In genomic region chr19:49766938-49767315, GRCh38 we compare ENCODE assay signal across 8 cellular contexts. TPM values are rescaled to one million over a fixed set of nuclear protein-coding genes. Genes with fewer than 3 reads are reported as not detected.
DNase-seq lines count a peak whose midpoint lies in the region; ATAC-seq and TF ChIP-seq lines count a peak whose summit lies in the region.

Gene AP2A1, plus strand, starts transcription at chr19:49767001. Its CDS starts 133 bp downstream, at chr19:49767134.

- no peaks in the 10 kb centered on the region for H3K9me3 ChIP-seq in MG63
- H3K9me3 ChIP-seq in mucosa of rectum (ENCODE audit: control insufficient read depth in 2 of 2, low read length in 2 of 2), result no peaks in the 10 kb centered on the region

- peaks cover 20% of the 10 kb centered on the region in 2 donors for H3K4me1 ChIP-seq in mucosa of rectum (ENCODE audit: control insufficient read depth in 2 of 2, insufficient read depth in 2 of 2, low read length in 2 of 2)

- H3K27me3 ChIP-seq in MG63 (no peaks in the 10 kb centered on the region), dorsolateral prefrontal cortex (no peaks in the 10 kb centered on the region), mucosa of rectum (ENCODE audit: control insufficient read depth in 2 of 2, insufficient read depth in 2 of 2, low read length in 2 of 2) (no peaks in the 10 kb centered on the region)

- peaks cover 23% of the 10 kb centered on the region for H3K36me3 ChIP-seq in MG63
- H3K36me3 ChIP-seq in mucosa of rectum (ENCODE audit: control insufficient read depth in 2 of 2, insufficient read depth in 2 of 2, low read length in 2 of 2), result peaks cover 0 to 2% of the 10 kb centered on the region in 2 donors

- H3K9ac ChIP-seq in mucosa of rectum (ENCODE audit: low read depth in 1 of 2, low read length in 2 of 2), result peak within 1 kb of the TSS; percentile 84 to 85

- DNase-seq in Daoy (ENCODE audit: low read depth), result no peak
- DNase-seq in MG63, result no peak
- no peak for DNase-seq in dorsolateral prefrontal cortex
- DNase-seq in 8988T, result no peak
- no peak for DNase-seq in GM19238 (ENCODE audit: insufficient read length, low spot score)

- intact Hi-C loops in dorsolateral prefrontal cortex (cut with DNase I), result loop anchor here (2.0 to 5.0 kb wide), 5 partner anchors 35 to 110 kb away; partner anchors contain the start of genes CPT1C (in 2 of the 2), AKT1S1 (in 1 of the 2) and TBC1D17 (in 1 of the 2)

- TF ChIP-seq CTCF in dorsolateral prefrontal cortex (IDR thresholded peaks at IDR 0.05 in 54 of 56, conservative IDR thresholded peaks at IDR 0.05 in 2 of 56; ENCODE audit: low read depth in 1 of 56, partially characterized antibody in 56 of 56), result no peak

- peak within 1 kb of the TSS; percentile 66 to 98 (median 90) for H3K27ac ChIP-seq in dorsolateral prefrontal cortex
- peak within 1 kb of the TSS; percentile 88 to 92 for H3K27ac ChIP-seq in mucosa of rectum (ENCODE audit: low read depth in 2 of 2, low read length in 2 of 2)

- ATAC-seq in GM18858 (IDR thresholded peaks at IDR 0.05; ENCODE audit: unreplicated experiment) (no peak), HG03469 (IDR thresholded peaks at IDR 0.05; ENCODE audit: unreplicated experiment) (no peak)

- H3K4me3 ChIP-seq in MG63, result peak within 1 kb of the TSS; percentile 98
- peak within 1 kb of the TSS; percentile 54 to 94 (median 82) for H3K4me3 ChIP-seq in dorsolateral prefrontal cortex
- H3K4me3 ChIP-seq in mucosa of rectum (ENCODE audit: low read length in 2 of 2), result peak within 1 kb of the TSS; percentile 89 to 91

RNA-seq across cellular contexts. Expression of gene AP2A1, which starts in this region (rescaled TPM):
- 44.8 and 46.5 TPM in 2 replicates for total RNA-seq in Daoy (2014; rRNA removed; shearing (Covaris generic))
- 83.8 and 115 TPM in 2 replicates for total RNA-seq in MG63 (2014; rRNA removed; shearing (Covaris generic); ENCODE audit: low replicate concordance)
- 100 to 1,000 TPM; 116 to 220 (median 173) TPM for total RNA-seq in dorsolateral prefrontal cortex
